1 cellular context compared by ENCODE assay signal in genomic region chr3:14846481-14846880, GRCh38.
TF ChIP-seq lines count a peak whose summit lies in the region.

No MANE protein-coding gene starts in this region.

TF ChIP-seq in GM23338, 12 proteins besides CTCF, POLR2A, EP300 and RAD21 (continued from another document):
- TF ChIP-seq REST (IDR thresholded peaks at IDR 0.05; ENCODE audit: unreplicated experiment) (no peak), ZNF114 (CRISPR knock-in tag; IDR thresholded peaks at IDR 0.05) (no peak), NANOG (IDR thresholded peaks at IDR 0.05; ENCODE audit: borderline replicate concordance) (no peak), CREB1 (CRISPR knock-in tag; IDR thresholded peaks at IDR 0.05; ENCODE audit: low read depth) (no peak), ZNF462 (CRISPR knock-in tag; IDR thresholded peaks at IDR 0.05) (no peak)
